In genomic region chr1:9663257-9663656, GRCh38 we compare ENCODE assay signal across 21 cellular contexts.
"Had no signal": no experiment of that assay in that cellular context is flagged by ENCODE, and none has a peak within 500 bp of the region (broad histone marks: within the 10 kb centered on the region; RNA-seq: fewer than 3 reads in every experiment).

No MANE protein-coding gene starts in this region.

- H3K27ac ChIP-seq: body of pancreas, cardiac muscle cell, esophagus squamous epithelium, gastrocnemius medialis, neural progenitor cell, tibial artery, WERI-Rb-1 had no signal

- H3K9me3 ChIP-seq: body of pancreas, esophagus squamous epithelium, gastrocnemius medialis, tibial artery had no signal

- H3K4me1 Mint-ChIP-seq: neural progenitor cell had no signal

- DNase-seq: activated CD4-positive, alpha-beta T cell treated with anti-CD3 and anti-CD28 coated beads for 1 hour; activated naive CD4-positive, alpha-beta T cell; anterior cingulate cortex; body of pancreas; cortex of kidney; endodermal cell; esophagus squamous epithelium; gastrocnemius medialis; hypothalamus; left ventricle myocardium superior; mammary epithelial cell; small intestine; stimulated activated CD4-positive, alpha-beta T cell treated with anti-CD3 and anti-CD28 coated beads, Interleukin-2, amount 100 ng/mL, for 24 hours; substantia nigra; T-cell; tibial artery; WERI-Rb-1 had no signal

- H3K36me3 Mint-ChIP-seq: neural progenitor cell had no signal

- H3K27me3 Mint-ChIP-seq: T-cell had no signal

- H3K9me3 Mint-ChIP-seq: endodermal cell; neural progenitor cell; T-cell; T-helper 2 cell treated with Interferon-gamma antibody and Interleukin-4, amounts not matched to agents 5 μg/mL and 100 μg/mL, for 36 hours had no signal

- H3K27ac Mint-ChIP-seq: endodermal cell; neural progenitor cell; T-helper 2 cell treated with Interferon-gamma antibody and Interleukin-4, amounts not matched to agents 5 μg/mL and 100 μg/mL, for 36 hours had no signal

- H3K4me3 Mint-ChIP-seq: endodermal cell; neural progenitor cell; T-helper 2 cell treated with Interferon-gamma antibody and Interleukin-4, amounts not matched to agents 5 μg/mL and 100 μg/mL, for 36 hours had no signal

- H3K36me3 ChIP-seq: cardiac muscle cell, esophagus squamous epithelium, gastrocnemius medialis, neural progenitor cell, tibial artery, WERI-Rb-1 had no signal

- H3K4me1 ChIP-seq: body of pancreas, gastrocnemius medialis, neural progenitor cell, tibial artery had no signal

- H3K4me3 ChIP-seq: body of pancreas, cardiac muscle cell, esophagus squamous epithelium, gastrocnemius medialis, neural progenitor cell, tibial artery had no signal

- ATAC-seq: body of pancreas, gastrocnemius medialis, left ventricle myocardium superior, sciatic nerve, T-cell had no signal
